10 cellular contexts compared by ENCODE assay signal in genomic region chr11:47510231-47510630, GRCh38. TPM values are rescaled to one million over a fixed set of nuclear protein-coding genes. Genes with fewer than 3 reads are reported as not detected.
A peak's percentile ranks its signal among the peaks of the same experiment; 100 is the strongest.
DNase-seq lines count a peak whose midpoint lies in the region; ATAC-seq and TF ChIP-seq lines count a peak whose summit lies in the region.
"Had no signal": no experiment of that assay in that cellular context is flagged by ENCODE, and none has a peak within 500 bp of the region (broad histone marks: within the 10 kb centered on the region; RNA-seq: fewer than 3 reads in every experiment).

No MANE protein-coding gene starts in this region.

- CTCF ChIA-PET in PC-3 (lab: Charles Lee) (no interaction called here), SK-N-SH (lab: Yijun Ruan, JAX) (no interaction called here)

- no peak for TF ChIP-seq RAD21 in SK-N-SH (IDR thresholded peaks at IDR 0.05; ENCODE audit: low read length)

- no peak overlapping the region for H3K4me3 ChIP-seq in GM23248
- no peak overlapping the region for H3K4me3 ChIP-seq in PC-3 (ENCODE audit: low read length)
- H3K4me3 ChIP-seq in epithelial cell of esophagus (ENCODE audit: low read length): no peak overlapping the region
- no peak overlapping the region for H3K4me3 ChIP-seq in sigmoid colon
- H3K4me3 ChIP-seq in SK-N-SH (ENCODE audit: low read depth in 2 of 2, low read length in 1 of 2): no peak overlapping the region
- H3K4me3 ChIP-seq: dorsolateral prefrontal cortex had no signal

- BruUV-seq in PC-3 (replicated peaks; lab: Mats Ljungman, UMichigan): no TSS peak

- H3K27me3 ChIP-seq in GM23248 (replicated peaks; ENCODE audit: insufficient read depth): no peaks in the 10 kb centered on the region
- no peaks in the 10 kb centered on the region for H3K27me3 ChIP-seq in PC-3 (ENCODE audit: low read length)
- H3K27me3 ChIP-seq in sigmoid colon: no peaks in the 10 kb centered on the region
- H3K27me3 ChIP-seq in SK-N-SH (ENCODE audit: insufficient read depth): no peaks in the 10 kb centered on the region
- H3K27me3 ChIP-seq: dorsolateral prefrontal cortex had no signal

- H3K27ac ChIP-seq in GM23248 (no peak overlapping the region; the same call in 1 of the 2 replicates), PC-3 (ENCODE audit: low read length) (no peak overlapping the region), sigmoid colon (peak overlapping the region in 3 of 4 donors; percentile 24 to 56 (median 52)), SK-N-SH (ENCODE audit: low read depth in 2 of 2, low read length in 1 of 2) (no peak overlapping the region)

- H3K79me2 ChIP-seq in GM23248 (ENCODE audit: insufficient read depth): peaks cover 100% of the 10 kb centered on the region
- H3K79me2 ChIP-seq in PC-3 (ENCODE audit: low read length): peaks cover 97% of the 10 kb centered on the region
- H3K79me2 ChIP-seq in SK-N-SH (ENCODE audit: insufficient read depth): peaks cover 100% of the 10 kb centered on the region

- H4K20me1 ChIP-seq in GM23248 (ENCODE audit: insufficient read depth) (peaks cover 34% of the 10 kb centered on the region; the same call in 1 of the 2 replicates), PC-3 (ENCODE audit: low read length) (peaks cover 9% of the 10 kb centered on the region; the same call in 1 of the 2 replicates), SK-N-SH (ENCODE audit: insufficient read depth) (peaks cover 89% of the 10 kb centered on the region)

- no peaks in the 10 kb centered on the region for H3K9me3 ChIP-seq in GM23248 (ENCODE audit: low read depth)
- H3K9me3 ChIP-seq in PC-3 (ENCODE audit: low read length): no peaks in the 10 kb centered on the region
- H3K9me3 ChIP-seq in sigmoid colon: no peaks in the 10 kb centered on the region
- no peaks in the 10 kb centered on the region for H3K9me3 ChIP-seq in SK-N-SH

- DNase-seq in GM23248: peak; percentile 63
- peak; percentile 46 for DNase-seq in PC-3
- peak; percentile 78 for DNase-seq in epithelial cell of esophagus (ENCODE audit: low read depth)
- DNase-seq in sigmoid colon: no peak
- no peak for DNase-seq in SK-N-SH
- no peak for DNase-seq in NCI-H146 treated with DMSO at 0.1 percent for 48 hours (lab: John Stamatoyannopoulos, UW; ENCODE audit: unreplicated experiment)
- DNase-seq: DMS79 treated with DMSO at 0.1 percent for 48 hours, dorsolateral prefrontal cortex, NCI-H524 had no signal

- H3K9ac ChIP-seq in GM23248: no peak overlapping the region
- no peak overlapping the region for H3K9ac ChIP-seq in PC-3 (ENCODE audit: low read length)
- no peak overlapping the region for H3K9ac ChIP-seq in SK-N-SH

- in situ Hi-C loops in GM23248 (cut with MboI): no loop called here

- peaks cover 19% of the 10 kb centered on the region; the same call in 1 of the 2 replicates for H3F3A ChIP-seq in GM23248 (ENCODE audit: insufficient read depth)
- H3F3A ChIP-seq in PC-3 (ENCODE audit: low read length, unreplicated experiment): no peaks in the 10 kb centered on the region
- peaks cover 25% of the 10 kb centered on the region for H3F3A ChIP-seq in SK-N-SH (replicated peaks; ENCODE audit: insufficient read depth)

- TF ChIP-seq EP300 in sigmoid colon (IDR thresholded peaks at IDR 0.05): no peak
- TF ChIP-seq EP300 in SK-N-SH (IDR thresholded peaks at IDR 0.05; ENCODE audit: borderline replicate concordance in 1 of 2, low read depth in 1 of 2, low read length in 1 of 2): no peak

- TF ChIP-seq CTCF in PC-3 (conservative IDR thresholded peaks at IDR 0.05; ENCODE audit: low read depth, low read length) (no peak), epithelial cell of esophagus (IDR thresholded peaks at IDR 0.05; ENCODE audit: insufficient read depth, low read depth, low read length, missing control alignments) (no peak), sigmoid colon (IDR thresholded peaks at IDR 0.05) (no peak), SK-N-SH (IDR thresholded peaks at IDR 0.05) (no peak)

- H2AFZ ChIP-seq in GM23248 (no peak overlapping the region), PC-3 (ENCODE audit: low read length) (no peak overlapping the region), SK-N-SH (ENCODE audit: low read depth) (no peak overlapping the region)

- ATAC-seq in PC-3 (peak; percentile 57), GM21717 (IDR thresholded peaks at IDR 0.05; ENCODE audit: unreplicated experiment) (no peak)

- TF ChIP-seq POLR2A in sigmoid colon (IDR thresholded peaks at IDR 0.05): no peak

- POLR2A ChIA-PET in PC-3 (lab: Charles Lee; ENCODE audit: unreplicated experiment) (no interaction called here), SK-N-SH (lab: Yijun Ruan, JAX) (interaction anchor here (0.6 kb wide), 1 partner anchor 133 kb away, joined by 3 read pairs; no protein-coding TSS in a partner anchor)

- H3K4me1 ChIP-seq in GM23248 (ENCODE audit: insufficient read depth): peaks cover 40% of the 10 kb centered on the region
- H3K4me1 ChIP-seq in PC-3 (ENCODE audit: insufficient read depth, low read length): peaks cover 22% of the 10 kb centered on the region
- H3K4me1 ChIP-seq in sigmoid colon: peaks cover 0 to 93% (median 88%) of the 10 kb centered on the region in 4 donors
- peaks cover 4 to 50% of the 10 kb centered on the region in 2 experiments for H3K4me1 ChIP-seq in SK-N-SH (ENCODE audit: control insufficient read depth in 1 of 2, insufficient read depth in 2 of 2, low read depth in 1 of 2, low read length in 1 of 2)

- intact Hi-C loops in PC-3 (cut with micrococcal nuclease): no loop called here
- intact Hi-C loops in sigmoid colon (cut with DNase I): no loop called here

- H3K9me2 ChIP-seq in GM23248 (ENCODE audit: insufficient read depth) (no peaks in the 10 kb centered on the region), PC-3 (replicated peaks; ENCODE audit: low read length) (no peaks in the 10 kb centered on the region), SK-N-SH (no peaks in the 10 kb centered on the region)

- WGBS in GM23248 (ENCODE audit: low coverage in 1 of 2, low lambda C conversion rate in 2 of 2, missing lambda C conversion rate in 2 of 2), 2 experiments: 77% methylated on average over 7 of the region's 7 CpGs
- WGBS in sigmoid colon, 2 donors: 87 to 92% methylated on average over 7 of the region's 7 CpGs
- 88% methylated on average over 7 of the region's 7 CpGs for WGBS in SK-N-SH (ENCODE audit: low lambda C conversion rate)

- H3K36me3 ChIP-seq in GM23248 (ENCODE audit: low read depth): no peaks in the 10 kb centered on the region
- H3K36me3 ChIP-seq in PC-3 (ENCODE audit: low read depth, low read length): no peaks in the 10 kb centered on the region
- no peaks in the 10 kb centered on the region for H3K36me3 ChIP-seq in sigmoid colon
- peaks cover 0 to 4% of the 10 kb centered on the region in 2 experiments for H3K36me3 ChIP-seq in SK-N-SH (replicated peaks in 1 of 2; ENCODE audit: control insufficient read depth in 1 of 2, insufficient read depth in 2 of 2, low read length in 1 of 2)

- H3K4me2 ChIP-seq in GM23248 (ENCODE audit: unreplicated experiment) (no peak overlapping the region), PC-3 (ENCODE audit: low read length) (no peak overlapping the region), SK-N-SH (no peak overlapping the region)

TF ChIP-seq in SK-N-SH, 30 proteins besides CTCF, POLR2A, EP300 and RAD21 (continues in another document):
- TF ChIP-seq EZH2phosphoT487 (IDR thresholded peaks at IDR 0.05; ENCODE audit: borderline replicate concordance, low read depth) (no peak), CHD2 (IDR thresholded peaks at IDR 0.05; ENCODE audit: low read length, partially characterized antibody) (no peak), MEF2A (IDR thresholded peaks at IDR 0.05; ENCODE audit: borderline replicate concordance, low read depth) (no peak), REST (IDR thresholded peaks at IDR 0.05; ENCODE audit: low read depth, low read length) (no peak), FOSL2 (IDR thresholded peaks at IDR 0.05; ENCODE audit: borderline replicate concordance, low read depth) (no peak; the same call in 1 of the 2 replicates)

RNA-seq across cellular contexts. Expression of gene CELF1, which starts 42.7 kb away (rescaled TPM):
- total RNA-seq in GM23248 (2014; rRNA removed; shearing (Covaris generic)): 70.9 and 71.6 TPM in 2 replicates
- polyA plus RNA-seq in GM23248 (2016; fragmentation: Nextera tagmentation; extraction: Ambion mirVana) (51.7 and 52.0 TPM in 2 replicates), sigmoid colon (10 to 100 TPM in 2 of 3 donors, 1 to 10 TPM in 1; 9.0 to 45.7 (median 14.1) TPM), SK-N-SH (2012; rRNA removed) (47.5 and 69.3 TPM in 2 replicates)
- total RNA-seq in PC-3 (2014; rRNA removed) (80.1 and 92.7 TPM in 2 replicates), sigmoid colon (100 to 1,000 TPM in 3 of 4 donors, 10 to 100 TPM in 1; 87.2 to 188 (median 114) TPM)
- 39.9 and 45.4 TPM in 2 replicates for polyA plus RNA-seq in SK-N-SH (2012; cell fraction: cytosol; rRNA removed)
- polyA plus RNA-seq in SK-N-SH (2012; cell fraction: nucleus; rRNA removed): 95.8 and 146 TPM in 2 replicates

RNA-seq across cellular contexts. Expression of gene PTPMT1, which starts 55.2 kb away (rescaled TPM):
- 68.7 and 90.2 TPM in 2 replicates for total RNA-seq in GM23248 (2014; rRNA removed; shearing (Covaris generic))
- 78.4 and 82.2 TPM in 2 replicates for polyA plus RNA-seq in GM23248 (2016; fragmentation: Nextera tagmentation; extraction: Ambion mirVana)
- total RNA-seq in PC-3 (2014; rRNA removed): 167 and 212 TPM in 2 replicates
- total RNA-seq in sigmoid colon: 100 to 1,000 TPM in 3 of 4 donors, 10 to 100 TPM in 1; 100.0 to 152 (median 130) TPM
- 10 to 100 TPM; 31.0 to 43.1 (median 37.2) TPM for polyA plus RNA-seq in sigmoid colon
- polyA plus RNA-seq in SK-N-SH (2012; rRNA removed): 64.4 and 69.0 TPM in 2 replicates
- 58.8 and 68.7 TPM in 2 replicates for polyA plus RNA-seq in SK-N-SH (2012; cell fraction: cytosol; rRNA removed)
- polyA plus RNA-seq in SK-N-SH (2012; cell fraction: nucleus; rRNA removed): 29.0 and 31.1 TPM in 2 replicates

Comparison
In these comparisons a context has a peak if more than half of its experiments do, and no peak if none do; other contexts are left out.
1. DNase-seq: peak in GM23248 (single experiment), PC-3 (single experiment) and epithelial cell of esophagus (single experiment); none in sigmoid colon (single experiment), SK-N-SH (single experiment) and NCI-H146 treated with DMSO at 0.1 percent for 48 hours (single experiment).
2. H3K27ac ChIP-seq: peak in sigmoid colon (3 of 4); none in GM23248 (single experiment), PC-3 (single experiment) and SK-N-SH (0 of 2).